Comparison of ENCODE assay signal across 27 cellular contexts in genomic region chr1:238833919-238834318, GRCh38.
"Had no signal": no experiment of that assay in that cellular context is flagged by ENCODE, and none has a peak within 500 bp of the region (broad histone marks: within the 10 kb centered on the region; RNA-seq: fewer than 3 reads in every experiment).

No MANE protein-coding gene starts in this region.

- ATAC-seq: esophagus mucosa, gastrocnemius medialis, heart right ventricle, left cardiac atrium, left lung, left ventricle myocardium superior, lower lobe of right lung, mucosa of descending colon had no signal

- H3K9me3 ChIP-seq: gastrocnemius medialis had no signal

- H3K36me3 Mint-ChIP-seq: naive B cell had no signal

- H3K27me3 ChIP-seq: dorsolateral prefrontal cortex, esophagus squamous epithelium, gastrocnemius medialis, heart right ventricle, left lung had no signal

- H3K27ac ChIP-seq: coronary artery, dorsolateral prefrontal cortex, epithelial cell of prostate, esophagus squamous epithelium, gastrocnemius medialis, heart right ventricle, left lung, lower lobe of right lung had no signal

- H3K4me3 ChIP-seq: coronary artery, dorsolateral prefrontal cortex, esophagus squamous epithelium, gastrocnemius medialis, heart right ventricle, left lung, lower lobe of right lung, mucosa of descending colon had no signal

- H3K27ac Mint-ChIP-seq: mesothelial cell of epicardium, naive B cell had no signal

- FAIRE-seq: colon, islet of Langerhans, keratinocyte had no signal

- H3K4me1 Mint-ChIP-seq: mesothelial cell of epicardium, naive B cell had no signal

- H3K4me1 ChIP-seq: esophagus squamous epithelium, gastrocnemius medialis, heart right ventricle, left lung, lower lobe of right lung had no signal

- H3K27me3 Mint-ChIP-seq: naive B cell had no signal

- H3K36me3 ChIP-seq: esophagus squamous epithelium, gastrocnemius medialis, heart right ventricle, left lung, lower lobe of right lung had no signal

- DNase-seq: dermis blood vessel endothelial cell; dorsolateral prefrontal cortex; effector CD4-positive, alpha-beta T cell; effector memory CD4-positive, alpha-beta T cell; erythroblast; esophagus squamous epithelium; foreskin fibroblast; foreskin melanocyte; gastrocnemius medialis; glutamatergic neuron; head of caudate nucleus; heart right ventricle; hippocampal formation; left cardiac atrium; left lung; left ventricle myocardium superior; lower lobe of right lung; mesenchymal stem cell; mucosa of descending colon; naive B cell had no signal

- H3K4me3 Mint-ChIP-seq: mesothelial cell of epicardium, naive B cell had no signal
